Comparison of ENCODE assay signal across 8 cellular contexts in genomic region chr9:37423508-37423907, GRCh38.
DNase-seq lines count a peak whose midpoint lies in the region; ATAC-seq and TF ChIP-seq lines count a peak whose summit lies in the region.

No MANE protein-coding gene starts in this region.

- TF ChIP-seq CTCF in brain microvascular endothelial cell (IDR thresholded peaks at IDR 0.05; ENCODE audit: low read depth, low read length, missing control alignments): no peak

- H3K4me1 Mint-ChIP-seq in stimulated activated naive CD8-positive, alpha-beta T cell treated with anti-CD3 and anti-CD28 coated beads, Interleukin-15, Interleukin-2, amounts not matched to agents 100 ng/mL and 50 ng/mL, for 24 hours (ENCODE audit: low read depth): peaks cover 22% of the 10 kb centered on the region

- DNase-seq in stimulated activated naive CD8-positive, alpha-beta T cell treated with anti-CD3 and anti-CD28 coated beads, Interleukin-15, Interleukin-2, amounts not matched to agents 100 U/mL and 50 U/mL, for 24 hours: no peak
- no peak for DNase-seq in brain microvascular endothelial cell
- DNase-seq in midbrain (lab: John Stamatoyannopoulos, UW): no peak
- DNase-seq in medulla oblongata (ENCODE audit: extremely low spot score): no peak

- in situ Hi-C loops in brain microvascular endothelial cell (cut with HindIII; ENCODE audit: low pct_ligation_motif_present, low sequenced_read_pairs): no loop called here

- H3K27me3 ChIP-seq in brain microvascular endothelial cell (replicated peaks) (no peaks in the 10 kb centered on the region), mucosa of rectum (ENCODE audit: control insufficient read depth in 2 of 2, insufficient read depth in 2 of 2, low read length in 2 of 2) (no peaks in the 10 kb centered on the region)

- peak overlapping the region; percentile 95 for H3K4me3 Mint-ChIP-seq in stimulated activated naive CD8-positive, alpha-beta T cell treated with anti-CD3 and anti-CD28 coated beads, Interleukin-15, Interleukin-2, amounts not matched to agents 100 ng/mL and 50 ng/mL, for 24 hours

- no peaks in the 10 kb centered on the region for H3K9me3 Mint-ChIP-seq in stimulated activated naive CD8-positive, alpha-beta T cell treated with anti-CD3 and anti-CD28 coated beads, Interleukin-15, Interleukin-2, amounts not matched to agents 100 ng/mL and 50 ng/mL, for 24 hours

- no peaks in the 10 kb centered on the region for H3K27me3 Mint-ChIP-seq in stimulated activated naive CD8-positive, alpha-beta T cell treated with anti-CD3 and anti-CD28 coated beads, Interleukin-15, Interleukin-2, amounts not matched to agents 100 ng/mL and 50 ng/mL, for 24 hours

- H3K4me3 ChIP-seq in brain microvascular endothelial cell (ENCODE audit: low read depth, low read length): peak overlapping the region; percentile 83
- peak overlapping the region; percentile 79 to 92 for H3K4me3 ChIP-seq in mucosa of rectum (ENCODE audit: low read length in 2 of 2)

- ATAC-seq in stimulated activated naive CD8-positive, alpha-beta T cell treated with anti-CD3 and anti-CD28 coated beads, Interleukin-15, Interleukin-2, amounts not matched to agents 100 U/mL and 50 U/mL, for 24 hours: no peak
- ATAC-seq in HG03108 (IDR thresholded peaks at IDR 0.05; ENCODE audit: unreplicated experiment) (no peak), HG03097 (IDR thresholded peaks at IDR 0.05; ENCODE audit: low FRiP score, unreplicated experiment) (no peak)

- H3K36me3 Mint-ChIP-seq in stimulated activated naive CD8-positive, alpha-beta T cell treated with anti-CD3 and anti-CD28 coated beads, Interleukin-15, Interleukin-2, amounts not matched to agents 100 ng/mL and 50 ng/mL, for 24 hours (ENCODE audit: low read depth): peaks cover 19% of the 10 kb centered on the region

- H3K4me1 ChIP-seq in mucosa of rectum (ENCODE audit: control insufficient read depth in 2 of 2, insufficient read depth in 2 of 2, low read length in 2 of 2): peaks cover 14 to 16% of the 10 kb centered on the region in 2 donors

- peak overlapping the region; percentile 95 for H3K27ac Mint-ChIP-seq in stimulated activated naive CD8-positive, alpha-beta T cell treated with anti-CD3 and anti-CD28 coated beads, Interleukin-15, Interleukin-2, amounts not matched to agents 100 ng/mL and 50 ng/mL, for 24 hours

- H3K27ac ChIP-seq in brain microvascular endothelial cell (no peak overlapping the region), mucosa of rectum (ENCODE audit: low read depth in 2 of 2, low read length in 2 of 2) (no peak overlapping the region)

- no peaks in the 10 kb centered on the region for H3K9me3 ChIP-seq in mucosa of rectum (ENCODE audit: control insufficient read depth in 2 of 2, low read length in 2 of 2)

- peaks cover 29% of the 10 kb centered on the region for H3K36me3 ChIP-seq in brain microvascular endothelial cell (replicated peaks)
- H3K36me3 ChIP-seq in mucosa of rectum (ENCODE audit: control insufficient read depth in 2 of 2, insufficient read depth in 2 of 2, low read length in 2 of 2): peaks cover 14 to 16% of the 10 kb centered on the region in 2 donors

- H3K9ac ChIP-seq in mucosa of rectum (ENCODE audit: low read depth in 1 of 2, low read length in 2 of 2): peak overlapping the region; percentile 2 to 91
